Comparison of ENCODE assay signal across 8 cellular contexts in the genomic region with DNA sequence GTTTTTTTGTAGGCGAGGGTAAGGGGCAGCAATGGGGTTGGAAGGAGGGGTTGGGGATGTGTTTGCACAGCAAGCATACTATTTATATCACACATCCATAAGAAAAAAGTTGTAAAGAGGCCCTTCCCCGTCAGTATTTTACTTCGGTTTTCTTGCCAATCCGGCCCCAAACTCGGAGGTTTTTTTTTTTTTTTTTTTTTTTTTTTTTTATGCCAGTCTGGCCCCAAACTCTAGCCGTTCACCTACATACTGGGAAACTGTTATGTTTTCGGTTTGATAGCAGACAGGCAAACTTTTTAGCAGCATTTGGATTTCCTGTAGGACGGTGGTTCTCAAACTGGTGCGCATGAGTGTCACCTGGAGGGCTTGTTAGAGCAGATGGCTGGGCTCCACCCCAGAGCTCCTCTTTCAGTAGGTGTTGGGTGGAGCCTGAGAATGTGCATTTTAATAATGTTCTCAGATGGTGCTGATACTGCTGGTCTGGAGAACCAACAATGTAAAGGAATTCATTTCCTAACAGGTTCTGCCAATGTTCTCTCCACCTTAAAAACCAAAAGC.
DNase-seq lines count a peak whose midpoint lies in the region; ATAC-seq and TF ChIP-seq lines count a peak whose summit lies in the region.

No MANE protein-coding gene starts in this region.

- H3K27me3 Mint-ChIP-seq in neural crest cell (ENCODE audit: low read depth) = peaks cover 2% of the 10 kb centered on the region

- peak overlapping the region; percentile 91 for H3K4me3 Mint-ChIP-seq in neural crest cell

- H3K4me3 ChIP-seq in GM12864 (ENCODE audit: low read depth, low read length) (peak overlapping the region; percentile 35; the same call in 1 of the 2 replicates), coronary artery (peak overlapping the region; percentile 72)

- peaks cover 26% of the 10 kb centered on the region for H3K4me1 Mint-ChIP-seq in neural crest cell

- no peak for ATAC-seq in GM21447 (IDR thresholded peaks at IDR 0.05; ENCODE audit: unreplicated experiment)
- no peak for ATAC-seq in GM21423 (IDR thresholded peaks at IDR 0.05; ENCODE audit: unreplicated experiment)
- ATAC-seq in GM19455 (IDR thresholded peaks at IDR 0.05; ENCODE audit: unreplicated experiment) = no peak

- no peaks in the 10 kb centered on the region for H3K36me3 Mint-ChIP-seq in neural crest cell (ENCODE audit: low read depth)

- no peaks in the 10 kb centered on the region for H3K9me3 Mint-ChIP-seq in neural crest cell

- DNase-seq in GM12864 (ENCODE audit: low read depth) = no peak
- DNase-seq in NCI-H774 (lab: John Stamatoyannopoulos, UW) = peak; percentile 21
- no peak for DNase-seq in coronary artery (ENCODE audit: low spot score)
- no peak for DNase-seq in neural crest cell (ENCODE audit: low read depth, low spot score)
- no peak for DNase-seq in DMS114 treated with DMSO at 0.1 percent for 48 hours (lab: John Stamatoyannopoulos, UW; ENCODE audit: unreplicated experiment)

- TF ChIP-seq CTCF in GM12864 (IDR thresholded peaks at IDR 0.05; ENCODE audit: low read depth, low read length, missing control alignments) (no peak), coronary artery (IDR thresholded peaks at IDR 0.05) (no peak), neural crest cell (conservative IDR thresholded peaks at IDR 0.05) (no peak)

- peak overlapping the region; percentile 85 to 93 for H3K27ac ChIP-seq in coronary artery

- H3K27ac Mint-ChIP-seq in neural crest cell (ENCODE audit: unreplicated experiment) = no peak overlapping the region
